1 cellular context compared by ENCODE assay signal in genomic region chr9:23245067-23245466, GRCh38.
TF ChIP-seq lines count a peak whose summit lies in the region.

No MANE protein-coding gene starts in this region.

TF ChIP-seq in HepG2, 621 proteins besides CTCF, POLR2A, EP300 and RAD21 (continued from another document):
- no peak for TF ChIP-seq ZNF138 (CRISPR knock-in tag; IDR thresholded peaks at IDR 0.05; ENCODE audit: low read depth)
- no peak for TF ChIP-seq ZNF33A (CRISPR knock-in tag; IDR thresholded peaks at IDR 0.05; ENCODE audit: borderline replicate concordance)
- no peak for TF ChIP-seq ZNF782 (CRISPR knock-in tag; IDR thresholded peaks at IDR 0.05; ENCODE audit: borderline replicate concordance)
- TF ChIP-seq ZNF331 (CRISPR knock-in tag; IDR thresholded peaks at IDR 0.05): no peak
- TF ChIP-seq ZNF770 (CRISPR knock-in tag; IDR thresholded peaks at IDR 0.05): no peak
- TF ChIP-seq CCAR2 (optimal IDR thresholded peaks at IDR 0.05; ENCODE audit: low read depth, low read length): no peak
